ENCODE assay signal across 8 cellular contexts in genomic region chr20:49218739-49219090, GRCh38. TPM values are rescaled to one million over a fixed set of nuclear protein-coding genes. Genes with fewer than 3 reads are reported as not detected.
A peak's percentile ranks its signal among the peaks of the same experiment; 100 is the strongest.
DNase-seq lines count a peak whose midpoint lies in the region; ATAC-seq and TF ChIP-seq lines count a peak whose summit lies in the region.
"Not testable (repeated sequence)": the region's sequence is repeated elsewhere in the genome, so short reads cannot be mapped to it uniquely, and the experiment has no call there.

No MANE protein-coding gene starts in this region.

- peak overlapping the region; percentile 97 for H3K27ac Mint-ChIP-seq in activated CD4-positive, alpha-beta T cell treated with anti-CD3 and anti-CD28 coated beads, Interleukin-2, amount 10 ng/mL, durations not matched to agents 24 days and 14 days

- not testable (repeated sequence) for H3K4me3 ChIP-seq in body of pancreas, lung
- H3K4me3 ChIP-seq in fibroblast of pulmonary artery (replicated peaks; ENCODE audit: low read depth, low read length) (peak overlapping the region; percentile 100), retinal pigment epithelial cell (ENCODE audit: low read length) (peak overlapping the region; percentile 99), upper lobe of right lung (peak overlapping the region; percentile 85)

- peak; percentile 2 for ATAC-seq in GM18502 (IDR thresholded peaks at IDR 0.05; ENCODE audit: poor library complexity, unreplicated experiment)
- not testable (repeated sequence) for ATAC-seq in body of pancreas; lung (ENCODE audit: insufficient read depth, low FRiP score); upper lobe of right lung

- H3K4me3 Mint-ChIP-seq in activated CD4-positive, alpha-beta T cell treated with anti-CD3 and anti-CD28 coated beads, Interleukin-2, amount 10 ng/mL, durations not matched to agents 24 days and 14 days = peak overlapping the region; percentile 94

- H3K36me3 Mint-ChIP-seq in activated CD4-positive, alpha-beta T cell treated with anti-CD3 and anti-CD28 coated beads, Interleukin-2, amount 10 ng/mL, durations not matched to agents 24 days and 14 days (ENCODE audit: low read depth) = peaks cover 27% of the 10 kb centered on the region

- 52 to 67% methylated on average over 9 to 13 of the region's 13 CpGs for WGBS in body of pancreas, 2 donors
- WGBS in lung, 2 donors = 60 to 65% methylated on average over 13 of the region's 13 CpGs

- not testable (repeated sequence) for TF ChIP-seq POLR2A in body of pancreas (IDR thresholded peaks at IDR 0.05)

- not testable (repeated sequence) for H3K9me3 ChIP-seq in body of pancreas; lung (ENCODE audit: control insufficient read depth in 2 of 2, insufficient read depth in 1 of 2, low read length in 1 of 2); upper lobe of right lung

- TF ChIP-seq CTCF in body of pancreas (IDR thresholded peaks at IDR 0.05); fibroblast of pulmonary artery (IDR thresholded peaks at IDR 0.05; ENCODE audit: low read length, missing control alignments); lung (IDR thresholded peaks at IDR 0.05; ENCODE audit: control extremely low read depth, extremely low read depth); retinal pigment epithelial cell (conservative IDR thresholded peaks at IDR 0.05; ENCODE audit: low read depth, low read length); upper lobe of right lung (IDR thresholded peaks at IDR 0.05): not testable (repeated sequence)

- intact Hi-C loops in activated CD4-positive, alpha-beta T cell treated with anti-CD3 and anti-CD28 coated beads, Interleukin-2, amount 10 ng/mL, durations not matched to agents 24 days and 14 days (cut with micrococcal nuclease) = loop anchor here (1.0 to 10.0 kb wide), 4 partner anchors 31 to 172 kb away; partner anchors contain the start of gene CSE1L
- intact Hi-C loops in body of pancreas (cut with DNase I) (loop anchor here (5.0 kb wide), 1 partner anchor 86 kb away; no protein-coding TSS in a partner anchor), upper lobe of right lung (cut with DNase I) (loop anchor here (2.0 kb wide), 1 partner anchor 86 kb away; no protein-coding TSS in a partner anchor)

- H3K4me1 Mint-ChIP-seq in activated CD4-positive, alpha-beta T cell treated with anti-CD3 and anti-CD28 coated beads, Interleukin-2, amount 10 ng/mL, durations not matched to agents 24 days and 14 days = peaks cover 18% of the 10 kb centered on the region

- not testable (repeated sequence) for H3K9me3 Mint-ChIP-seq in activated CD4-positive, alpha-beta T cell treated with anti-CD3 and anti-CD28 coated beads, Interleukin-2, amount 10 ng/mL, durations not matched to agents 24 days and 14 days

- not testable (repeated sequence) for H3K27me3 Mint-ChIP-seq in activated CD4-positive, alpha-beta T cell treated with anti-CD3 and anti-CD28 coated beads, Interleukin-2, amount 10 ng/mL, durations not matched to agents 24 days and 14 days

- H3K27me3 ChIP-seq in body of pancreas; lung (ENCODE audit: control insufficient read depth, insufficient read depth); upper lobe of right lung: not testable (repeated sequence)

- H3K36me3 ChIP-seq in body of pancreas (replicated peaks in 1 of 2; ENCODE audit: insufficient read depth in 1 of 2, low read depth in 2 of 2) = not testable (repeated sequence)
- H3K36me3 ChIP-seq in lung (ENCODE audit: control insufficient read depth in 2 of 2, insufficient read depth in 2 of 2, low read length in 2 of 2) = peaks cover 12 to 13% of the 10 kb centered on the region in 2 donors
- H3K36me3 ChIP-seq in upper lobe of right lung = peaks cover 25% of the 10 kb centered on the region

- H3K4me1 ChIP-seq in body of pancreas (peaks cover 24% of the 10 kb centered on the region), upper lobe of right lung (peaks cover 20% of the 10 kb centered on the region)
- H3K4me1 ChIP-seq in lung (ENCODE audit: control insufficient read depth in 2 of 2, insufficient read depth in 2 of 2, low read length in 2 of 2) = not testable (repeated sequence)

- H3K27ac ChIP-seq in body of pancreas = peak overlapping the region in 3 of 4 donors; percentile 62 to 87 (median 73)
- peak overlapping the region; percentile 35 to 52 for H3K27ac ChIP-seq in lung (ENCODE audit: low read depth in 1 of 2, low read length in 1 of 2)
- H3K27ac ChIP-seq in upper lobe of right lung = peak overlapping the region; percentile 89

- DNase-seq in NCI-H69 (lab: John Stamatoyannopoulos, UW) (peak; percentile 20), body of pancreas (peak; percentile 25 to 46 (median 40)), upper lobe of right lung (peak; percentile 68)
- DNase-seq in activated CD4-positive, alpha-beta T cell treated with anti-CD3 and anti-CD28 coated beads, Interleukin-2, amount 10 ng/mL, durations not matched to agents 24 days and 14 days = peak; percentile 74
- not testable (repeated sequence) for DNase-seq in fibroblast of pulmonary artery (ENCODE audit: low read depth); lung (ENCODE audit: low spot score); retinal pigment epithelial cell (ENCODE audit: low read depth)

RNA-seq across cellular contexts. Expression of gene DDX27, which starts 0.5 kb away (rescaled TPM):
- total RNA-seq in activated CD4-positive, alpha-beta T cell treated with anti-CD3 and anti-CD28 coated beads, Interleukin-2, amount 10 ng/mL, durations not matched to agents 24 days and 14 days = 56.5 and 56.9 TPM in 2 replicates
- total RNA-seq in body of pancreas = 10 to 100 TPM; 18.2 to 42.8 TPM
- total RNA-seq in lung = 10 to 100 TPM; 25.8 to 26.5 TPM
- polyA plus RNA-seq in lung = 10 to 100 TPM; 24.9 to 30.0 TPM
- 25.9 TPM for total RNA-seq in upper lobe of right lung

RNA-seq across cellular contexts. Expression of gene STAU1, which starts 30.6 kb away (rescaled TPM):
- total RNA-seq in activated CD4-positive, alpha-beta T cell treated with anti-CD3 and anti-CD28 coated beads, Interleukin-2, amount 10 ng/mL, durations not matched to agents 24 days and 14 days = 73.5 and 73.7 TPM in 2 replicates
- total RNA-seq in body of pancreas (10 to 100 TPM; 50.4 to 78.3 TPM), lung (10 to 100 TPM; 70.7 to 84.9 TPM), upper lobe of right lung (76.0 TPM)
- polyA plus RNA-seq in lung = 10 to 100 TPM; 29.3 to 41.9 TPM

RNA-seq across cellular contexts. Expression of gene ZNFX1, which starts 59.1 kb away (rescaled TPM):
- total RNA-seq in activated CD4-positive, alpha-beta T cell treated with anti-CD3 and anti-CD28 coated beads, Interleukin-2, amount 10 ng/mL, durations not matched to agents 24 days and 14 days = 61.2 and 61.5 TPM in 2 replicates
- total RNA-seq in body of pancreas (10 to 100 TPM in 1 of 2 donors, 1 to 10 TPM in 1; 7.3 to 17.4 TPM), lung (10 to 100 TPM; 25.8 to 33.9 TPM), upper lobe of right lung (54.4 TPM)
- polyA plus RNA-seq in lung = 10 to 100 TPM in 1 of 2 donors, 1 to 10 TPM in 1; 9.5 to 22.5 TPM
